ENCODE assay signal across 13 cellular contexts in the genomic region with DNA sequence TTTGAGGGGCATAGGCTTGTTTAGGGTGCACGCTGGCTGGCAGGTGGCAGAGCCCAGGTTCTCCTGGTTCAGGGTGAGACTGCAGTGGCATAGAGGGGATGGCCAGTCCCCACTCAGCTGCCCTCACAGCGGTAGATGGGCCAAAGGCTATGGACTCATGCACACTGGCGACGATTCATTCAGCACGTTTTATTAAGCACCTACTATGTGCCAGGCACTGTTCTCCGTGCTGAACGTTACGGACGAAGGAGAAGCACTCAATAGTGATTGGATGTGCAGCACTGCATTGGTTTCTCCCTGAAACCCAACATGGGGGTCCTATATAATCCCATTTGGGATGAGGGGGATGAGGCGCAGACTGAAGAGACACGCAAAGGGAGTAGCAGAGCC. TPM values are rescaled to one million over a fixed set of nuclear protein-coding genes. Genes with fewer than 3 reads are reported as not detected.
A peak's percentile ranks its signal among the peaks of the same experiment; 100 is the strongest.
DNase-seq lines count a peak whose midpoint lies in the region; FAIRE-seq and TF ChIP-seq lines count a peak whose summit lies in the region.
"Had no signal": no experiment of that assay in that cellular context is flagged by ENCODE, and none has a peak within 500 bp of the region (broad histone marks: within the 10 kb centered on the region; RNA-seq: fewer than 3 reads in every experiment).

No MANE protein-coding gene starts in this region.

- H3K4me1 ChIP-seq in BLaER1 (peaks cover 96% of the 10 kb centered on the region), ascending aorta (peaks cover 67 to 86% of the 10 kb centered on the region in 2 donors), kidney (ENCODE audit: control insufficient read depth in 1 of 2, insufficient read depth in 1 of 2, low read depth in 1 of 2, low read length in 2 of 2) (peaks cover 69 to 77% of the 10 kb centered on the region in 2 donors), sigmoid colon (peaks cover 2 to 90% (median 83%) of the 10 kb centered on the region in 4 donors)

- H3K36me3 ChIP-seq in BLaER1, result no peaks in the 10 kb centered on the region
- H3K36me3 ChIP-seq in ascending aorta, result no peaks in the 10 kb centered on the region
- no peaks in the 10 kb centered on the region for H3K36me3 ChIP-seq in kidney (ENCODE audit: control insufficient read depth in 1 of 2, insufficient read depth in 2 of 2, low read length in 2 of 2)
- no peaks in the 10 kb centered on the region for H3K36me3 ChIP-seq in sigmoid colon

- H3K9me3 ChIP-seq in BLaER1, result no peaks in the 10 kb centered on the region
- H3K9me3 ChIP-seq in ascending aorta, result no peaks in the 10 kb centered on the region
- H3K9me3 ChIP-seq in kidney (ENCODE audit: control insufficient read depth in 1 of 2, low read length in 2 of 2), result no peaks in the 10 kb centered on the region
- H3K9me3 ChIP-seq in sigmoid colon, result no peaks in the 10 kb centered on the region

- TF ChIP-seq CTCF in ascending aorta (IDR thresholded peaks at IDR 0.05) (no peak), kidney (IDR thresholded peaks at IDR 0.05; ENCODE audit: borderline replicate concordance, extremely low read depth, insufficient read depth) (no peak), sigmoid colon (IDR thresholded peaks at IDR 0.05) (no peak)

- H3K4me2 ChIP-seq in BLaER1, result peak overlapping the region; percentile 100

- FAIRE-seq in kidney (lab: Jason Lieb, UNC) (no peak), GM19239 (lab: Jason Lieb, UNC) (no peak)
- FAIRE-seq: GM12891 had no signal

- TF ChIP-seq POLR2A in sigmoid colon (IDR thresholded peaks at IDR 0.05), result no peak

- peaks cover 73% of the 10 kb centered on the region for H4K20me1 ChIP-seq in BLaER1

- H3K27me3 ChIP-seq in BLaER1 (no peaks in the 10 kb centered on the region), ascending aorta (no peaks in the 10 kb centered on the region), sigmoid colon (no peaks in the 10 kb centered on the region)

- no peak for TF ChIP-seq EP300 in sigmoid colon (IDR thresholded peaks at IDR 0.05)

- H3K4me3 ChIP-seq in BLaER1, result peak overlapping the region; percentile 42; the same call in 1 of the 2 replicates
- peak overlapping the region in 1 of 2 donors; percentile 46 for H3K4me3 ChIP-seq in ascending aorta
- H3K4me3 ChIP-seq in kidney (ENCODE audit: low read length in 2 of 2), result peak overlapping the region; percentile 28 to 40
- H3K4me3 ChIP-seq in sigmoid colon, result no peak overlapping the region

- intact Hi-C loops in ascending aorta (cut with DNase I) (loop anchor here (2.0 to 10.0 kb wide), 2 partner anchors 14 to 380 kb away; no protein-coding TSS in a partner anchor), kidney (cut with DNase I) (no loop called here), sigmoid colon (cut with DNase I) (no loop called here)

- H3K27ac ChIP-seq in BLaER1 (peak overlapping the region; percentile 70), ascending aorta (peak overlapping the region; percentile 93 to 94), kidney (ENCODE audit: low read depth in 2 of 2, low read length in 2 of 2) (peak overlapping the region; percentile 90 to 93), sigmoid colon (peak overlapping the region; percentile 83 to 95 (median 86))
- H3K27ac ChIP-seq: HL-60 had no signal

- no peak for DNase-seq in ascending aorta (ENCODE audit: low spot score in 2 of 2)
- DNase-seq in kidney, result no peak
- no peak for DNase-seq in sigmoid colon
- no peak for DNase-seq in activated naive CD4-positive, alpha-beta T cell (lab: John Stamatoyannopoulos, UW)
- no peak for DNase-seq in NCI-H526 (lab: John Stamatoyannopoulos, UW)
- DNase-seq in DMS79 treated with DMSO at 0.1 percent for 48 hours (lab: John Stamatoyannopoulos, UW), result no peak
- DNase-seq in GM19239 (ENCODE audit: insufficient read length, low spot score), result no peak
- DNase-seq: activated CD4-positive, alpha-beta T cell treated with anti-CD3 and anti-CD28 coated beads for 1 hour; activated T-cell treated with anti-CD3 and anti-CD28 coated beads, Interleukin-2, amount 50 U/mL, for 24 hours; DND-41 had no signal

- WGBS in sigmoid colon, 2 donors, result 87 to 90% methylated on average over 11 of the region's 11 CpGs

- H3K9ac ChIP-seq in BLaER1 (peak overlapping the region; percentile 61; the same call in 1 of the 2 replicates), kidney (ENCODE audit: low read length in 2 of 2) (peak overlapping the region; percentile 8 to 78)

RNA-seq across cellular contexts. Expression of a gene that starts 8.6 kb away (rescaled TPM):
- total RNA-seq in ascending aorta, result 16.8 TPM
- 68.7 TPM for total RNA-seq in kidney
- polyA plus RNA-seq in kidney (ENCODE audit: insufficient read depth, low read depth, low replicate concordance), result 35.6 TPM
- 10 to 100 TPM in 1 of 4 donors, 1 to 10 TPM in 3; 5.4 to 11.9 (median 5.7) TPM for total RNA-seq in sigmoid colon
- polyA plus RNA-seq in sigmoid colon, result 1 to 10 TPM in 2 of 3 donors, under 1 TPM in 1; 0.69 to 4.0 (median 1.8) TPM

RNA-seq across cellular contexts. Expression of a gene that starts 26.6 kb away (rescaled TPM):
- total RNA-seq in ascending aorta (26.6 TPM), kidney (29.4 TPM), sigmoid colon (10 to 100 TPM; 36.7 to 52.7 (median 43.6) TPM)
- polyA plus RNA-seq in kidney (ENCODE audit: insufficient read depth, low read depth, low replicate concordance) (61.1 TPM), sigmoid colon (10 to 100 TPM; 36.0 to 57.0 (median 49.0) TPM)

RNA-seq across cellular contexts. Expression of a gene that starts 47.2 kb away (rescaled TPM):
- 218 TPM for total RNA-seq in ascending aorta
- 82.7 TPM for total RNA-seq in kidney
- 75.7 TPM for polyA plus RNA-seq in kidney (ENCODE audit: insufficient read depth, low read depth, low replicate concordance)
- 10 to 100 TPM in 1 of 4 donors, 1 to 10 TPM in 3; 7.1 to 10.2 (median 8.3) TPM for total RNA-seq in sigmoid colon
- 1 to 10 TPM in 2 of 3 donors, under 1 TPM in 1; 0.46 to 4.2 (median 2.4) TPM for polyA plus RNA-seq in sigmoid colon

RNA-seq across cellular contexts. Expression of a gene that starts 51.7 kb away (rescaled TPM):
- total RNA-seq in ascending aorta (5.3 TPM), kidney (11.9 TPM), sigmoid colon (1 to 10 TPM; 3.2 to 3.9 (median 3.6) TPM)
- polyA plus RNA-seq in kidney (ENCODE audit: insufficient read depth, low read depth, low replicate concordance) (3.2 TPM), sigmoid colon (10 to 100 TPM in 1 of 3 donors, 1 to 10 TPM in 2; 2.3 to 11.7 (median 4.8) TPM)

Comparison
In these comparisons a context has a peak if more than half of its experiments do, and no peak if none do; other contexts are left out.
1. H3K4me3 ChIP-seq: peak in BLaER1 (single experiment) and kidney (2 of 2); none in sigmoid colon (0 of 4).
2. Peak in every context shown above with its lines, with median percentiles within 50 percentile points of each other: H3K27ac ChIP-seq.